Comparison of ENCODE assay signal across 8 cellular contexts in the genomic region with DNA sequence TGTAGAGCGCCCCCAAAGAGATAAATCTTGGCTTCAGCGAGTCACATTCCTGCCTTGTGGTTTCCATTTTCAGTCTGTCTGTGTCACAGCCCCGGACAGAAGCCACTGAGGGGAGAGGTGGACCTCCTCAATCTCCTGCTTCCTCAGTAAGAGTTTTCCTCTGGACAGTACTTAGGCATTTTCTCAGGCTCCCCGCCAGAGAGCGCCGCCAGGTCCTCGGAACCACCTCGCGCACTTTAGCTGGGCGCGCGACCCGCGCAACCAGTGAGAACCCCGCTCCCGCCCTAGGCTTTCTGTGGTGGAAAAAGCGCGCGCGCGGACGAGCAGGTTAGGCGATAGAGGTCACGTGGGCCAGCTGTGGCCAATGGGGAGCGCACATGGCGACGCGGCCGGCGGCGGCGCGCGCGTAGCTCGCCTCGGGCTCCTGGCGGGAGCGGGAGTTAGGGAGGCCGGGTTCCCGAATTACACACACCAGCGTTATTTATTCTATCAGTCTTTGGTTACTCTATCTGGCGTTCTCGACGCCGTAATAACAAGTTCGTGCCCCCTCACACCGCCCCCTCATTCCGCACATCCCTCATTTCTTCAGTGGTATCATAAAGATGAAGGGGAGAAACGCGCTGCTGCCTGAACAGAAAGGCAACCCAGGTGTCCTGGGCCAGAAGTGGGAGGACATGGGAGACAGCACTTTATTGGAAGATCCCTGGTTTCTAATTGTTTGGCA. TPM values are rescaled to one million over a fixed set of nuclear protein-coding genes. Genes with fewer than 3 reads are reported as not detected.
DNase-seq lines count a peak whose midpoint lies in the region; ATAC-seq and TF ChIP-seq lines count a peak whose summit lies in the region.

No MANE protein-coding gene starts in this region.

- H3K27me3 ChIP-seq in Caco-2 (replicated peaks; ENCODE audit: control insufficient read depth, insufficient read depth, low read length), result no peaks in the 10 kb centered on the region
- H3K27me3 ChIP-seq in effector memory CD4-positive, alpha-beta T cell (replicated peaks; ENCODE audit: control insufficient read depth, insufficient read depth, low read length, poor library complexity, severe bottlenecking), result no peaks in the 10 kb centered on the region

- CTCF ChIA-PET in Caco-2 (lab: Charles Lee), result interaction anchor here (0.6 to 1.1 kb wide), 5 partner anchors 18 to 55 kb away, joined by 3 to 6 read pairs (median 4); a partner anchor contains a TSS

- H3K4me1 ChIP-seq in Caco-2, result peaks cover 22% of the 10 kb centered on the region
- H3K4me1 ChIP-seq in effector memory CD4-positive, alpha-beta T cell (ENCODE audit: control insufficient read depth, insufficient read depth, low read length, poor library complexity, severe bottlenecking), result peaks cover 5% of the 10 kb centered on the region

- peak; percentile 56 to 76 for TF ChIP-seq CTCF in Caco-2 (IDR thresholded peaks at IDR 0.05; ENCODE audit: insufficient read depth in 1 of 2, low read depth in 1 of 2, low read length in 1 of 2, severe bottlenecking in 1 of 2, unreplicated experiment in 1 of 2)
- peak; percentile 46 for TF ChIP-seq CTCF in GM20000 (IDR thresholded peaks at IDR 0.05; ENCODE audit: extremely low read depth, missing control alignments)

- BruUV-seq in Caco-2 (replicated peaks; lab: Mats Ljungman, UMichigan), result no TSS peak

- peak overlapping the region; percentile 81 for H3K4me3 Mint-ChIP-seq in Caco-2 (ENCODE audit: unreplicated experiment)
- H3K4me3 Mint-ChIP-seq in memory B cell, result peak overlapping the region; percentile 96

- POLR2A ChIA-PET in Caco-2 (lab: Charles Lee), result interaction anchor here (0.5 to 1.7 kb wide), 5 partner anchors 18 to 395 kb away, joined by 3 to 16 read pairs (median 7); no protein-coding TSS in a partner anchor

- peaks cover 15% of the 10 kb centered on the region for H3K4me1 Mint-ChIP-seq in Caco-2 (ENCODE audit: low read depth, unreplicated experiment)
- H3K4me1 Mint-ChIP-seq in memory B cell, result peaks cover 11% of the 10 kb centered on the region

- H3K27ac Mint-ChIP-seq in Caco-2 (ENCODE audit: unreplicated experiment), result peak overlapping the region; percentile 82
- peak overlapping the region; percentile 89 for H3K27ac Mint-ChIP-seq in memory B cell

- no peaks in the 10 kb centered on the region for H3K27me3 Mint-ChIP-seq in Caco-2 (ENCODE audit: insufficient read depth, unreplicated experiment)
- H3K27me3 Mint-ChIP-seq in memory B cell, result no peaks in the 10 kb centered on the region

- H3K27ac ChIP-seq in effector memory CD4-positive, alpha-beta T cell (ENCODE audit: insufficient read depth, low read length, poor library complexity, severe bottlenecking), result peak overlapping the region; percentile 69

- peak overlapping the region; percentile 58 for H3K4me3 ChIP-seq in Caco-2 (ENCODE audit: low read depth, low read length)
- H3K4me3 ChIP-seq in effector memory CD4-positive, alpha-beta T cell (ENCODE audit: insufficient read depth, low read depth, low read length, poor library complexity, severe bottlenecking), result peak overlapping the region; percentile 78

- H3K36me3 ChIP-seq in Caco-2 (ENCODE audit: control insufficient read depth, insufficient read depth, low read length), result no peaks in the 10 kb centered on the region
- no peaks in the 10 kb centered on the region for H3K36me3 ChIP-seq in effector memory CD4-positive, alpha-beta T cell (ENCODE audit: control insufficient read depth, insufficient read depth, low read length)

- H3K36me3 Mint-ChIP-seq in Caco-2 (ENCODE audit: insufficient read depth, unreplicated experiment) (peaks cover 13% of the 10 kb centered on the region), memory B cell (no peaks in the 10 kb centered on the region)

- intact Hi-C loops in Caco-2 (cut with micrococcal nuclease; ENCODE audit: unreplicated experiment), result loop anchor here (1.0 to 10.0 kb wide), 3 partner anchors 19 to 182 kb away; a partner anchor contains a TSS

- ATAC-seq in memory B cell (ENCODE audit: low read depth), result peak; percentile 98

- H3K9me3 Mint-ChIP-seq in Caco-2 (ENCODE audit: unreplicated experiment), result no peaks in the 10 kb centered on the region
- no peaks in the 10 kb centered on the region for H3K9me3 Mint-ChIP-seq in memory B cell

- H3K9me3 ChIP-seq in Caco-2, result no peaks in the 10 kb centered on the region
- H3K9me3 ChIP-seq in effector memory CD4-positive, alpha-beta T cell (ENCODE audit: control insufficient read depth, low read length), result no peaks in the 10 kb centered on the region

- DNase-seq in Caco-2, result peak; percentile 99
- peak; percentile 95 for DNase-seq in GM20000 (ENCODE audit: low spot score)
- DNase-seq in HT-29 (ENCODE audit: low spot score), result peak; percentile 99
- peak; percentile 87 for DNase-seq in NK-92 (lab: John Stamatoyannopoulos, UW; ENCODE audit: unreplicated experiment)
- DNase-seq in activated CD8-positive, alpha-beta memory T cell treated with anti-CD3 and anti-CD28 coated beads for 24 hours, result peak; percentile 98
- DNase-seq in effector memory CD4-positive, alpha-beta T cell, result peak; percentile 93 to 98 (median 97)
- peak; percentile 89 to 93 for DNase-seq in memory B cell (ENCODE audit: low spot score in 2 of 2)
- peak; percentile 99 for DNase-seq in stimulated activated CD8-positive, alpha-beta memory T cell treated with anti-CD3 and anti-CD28 coated beads, Interleukin-12 subunit alpha, Interleukin-12 subunit beta, amount 100 ng/mL, for 1 hour (ENCODE audit: low read depth)

RNA-seq across cellular contexts. Expression of a gene that starts 19.4 kb away (rescaled TPM):
- total RNA-seq in Caco-2 (2022), result not detected in 2 replicates
- 0.25 TPM in 1 of 2 replicates, not detected in the other for total RNA-seq in HT-29 (2014; rRNA removed; shearing (Covaris generic))

RNA-seq across cellular contexts. Expression of a gene that starts 19.5 kb away (rescaled TPM):
- 28.1 and 32.4 TPM in 2 replicates for total RNA-seq in Caco-2 (2022)
- total RNA-seq in HT-29 (2014; rRNA removed; shearing (Covaris generic)), result 15.5 and 16.8 TPM in 2 replicates

RNA-seq across cellular contexts. Expression of a gene that starts 35.8 kb away (rescaled TPM):
- 0.52 and 0.79 TPM in 2 replicates for total RNA-seq in Caco-2 (2022)
- 0.34 and 1.3 TPM in 2 replicates for total RNA-seq in HT-29 (2014; rRNA removed; shearing (Covaris generic))

Comparison
In these comparisons a context has a peak if more than half of its experiments do, and no peak if none do; other contexts are left out.
1. Peak in every context shown above with its lines: DNase-seq, ATAC-seq, H3K4me3 ChIP-seq and H3K27ac ChIP-seq.